ENCODE assay signal across 19 cellular contexts in the genomic region with DNA sequence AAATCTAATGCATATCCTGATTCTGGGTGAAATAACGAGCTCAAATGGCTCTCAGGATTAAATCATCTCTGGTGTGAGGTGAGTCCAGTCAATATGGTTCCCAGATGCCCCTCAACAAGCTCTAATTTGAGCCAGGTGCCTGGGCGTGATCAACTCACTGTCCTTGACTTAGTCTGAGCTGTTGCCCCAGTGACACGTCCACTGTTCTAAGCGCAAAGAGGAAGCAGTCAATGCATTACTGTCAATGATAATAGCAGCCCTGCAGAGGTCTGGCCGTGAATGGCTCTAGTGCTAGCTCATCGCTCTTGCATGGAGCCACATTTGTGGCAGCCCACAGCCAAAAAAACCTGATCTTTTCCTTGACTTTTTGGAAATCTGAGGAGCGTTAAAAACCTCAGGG.
"Had no signal": no experiment of that assay in that cellular context is flagged by ENCODE, and none has a peak within 500 bp of the region (broad histone marks: within the 10 kb centered on the region; RNA-seq: fewer than 3 reads in every experiment).

No MANE protein-coding gene starts in this region.

- H3K9me3 ChIP-seq: right atrium auricular region, thyroid gland, vagina had no signal

- H3K27ac ChIP-seq: right atrium auricular region, thyroid gland, vagina had no signal

- H3K4me1 ChIP-seq: right atrium auricular region, thyroid gland, vagina had no signal

- H3K27me3 ChIP-seq: right atrium auricular region, thyroid gland, vagina had no signal

- DNase-seq: activated CD4-positive, alpha-beta T cell treated with anti-CD3 and anti-CD28 coated beads for 1 hour; activated CD4-positive, alpha-beta T cell treated with anti-CD3 and anti-CD28 coated beads, Interleukin-2, amount 50 U/mL, for 48 hours; activated CD8-positive, alpha-beta memory T cell treated with anti-CD3 and anti-CD28 coated beads, Interleukin-2, amount 10 ng/mL, durations not matched to agents 7 days and 5 days; activated gamma-delta T cell; activated naive CD8-positive, alpha-beta T cell treated with anti-CD3 and anti-CD28 coated beads for 36 hours; activated T-cell treated with anti-CD3 and anti-CD28 coated beads, Interleukin-2, amount 50 U/mL, for 4 hours; anterior cingulate cortex; cerebellar nuclear complex; dermis blood vessel endothelial cell; hypothalamus; left colon; midbrain; naive B cell; nucleus accumbens; small intestine; thyroid gland had no signal

- H3K4me3 ChIP-seq: lung, right atrium auricular region, thyroid gland, vagina had no signal

- H3K36me3 ChIP-seq: right atrium auricular region, thyroid gland, vagina had no signal

- ATAC-seq: activated CD8-positive, alpha-beta memory T cell treated with anti-CD3 and anti-CD28 coated beads, Interleukin-2, amount 10 ng/mL, durations not matched to agents 7 days and 5 days; activated T-cell treated with anti-CD3 and anti-CD28 coated beads, Interleukin-2, amount 50 U/mL, for 4 hours; left colon had no signal
